Comparison of ENCODE assay signal across 1 cellular context in genomic region chr16:50645858-50646257, GRCh38.
TF ChIP-seq lines count a peak whose summit lies in the region.

No MANE protein-coding gene starts in this region.

TF ChIP-seq in GM23338, 12 proteins besides CTCF, POLR2A, EP300 and RAD21 (continued from another document):
- TF ChIP-seq ZNF462 (CRISPR knock-in tag; IDR thresholded peaks at IDR 0.05): no peak
- TF ChIP-seq EZH2 (IDR thresholded peaks at IDR 0.05; ENCODE audit: low read depth, unreplicated experiment): no peak
- no peak for TF ChIP-seq ZNF114 (CRISPR knock-in tag; IDR thresholded peaks at IDR 0.05)
- no peak for TF ChIP-seq NANOG (IDR thresholded peaks at IDR 0.05; ENCODE audit: borderline replicate concordance)
- TF ChIP-seq STAT1 (IDR thresholded peaks at IDR 0.05; ENCODE audit: unreplicated experiment): no peak
- TF ChIP-seq CREB1 (CRISPR knock-in tag; IDR thresholded peaks at IDR 0.05; ENCODE audit: low read depth): no peak
- TF ChIP-seq, protein P1, sequence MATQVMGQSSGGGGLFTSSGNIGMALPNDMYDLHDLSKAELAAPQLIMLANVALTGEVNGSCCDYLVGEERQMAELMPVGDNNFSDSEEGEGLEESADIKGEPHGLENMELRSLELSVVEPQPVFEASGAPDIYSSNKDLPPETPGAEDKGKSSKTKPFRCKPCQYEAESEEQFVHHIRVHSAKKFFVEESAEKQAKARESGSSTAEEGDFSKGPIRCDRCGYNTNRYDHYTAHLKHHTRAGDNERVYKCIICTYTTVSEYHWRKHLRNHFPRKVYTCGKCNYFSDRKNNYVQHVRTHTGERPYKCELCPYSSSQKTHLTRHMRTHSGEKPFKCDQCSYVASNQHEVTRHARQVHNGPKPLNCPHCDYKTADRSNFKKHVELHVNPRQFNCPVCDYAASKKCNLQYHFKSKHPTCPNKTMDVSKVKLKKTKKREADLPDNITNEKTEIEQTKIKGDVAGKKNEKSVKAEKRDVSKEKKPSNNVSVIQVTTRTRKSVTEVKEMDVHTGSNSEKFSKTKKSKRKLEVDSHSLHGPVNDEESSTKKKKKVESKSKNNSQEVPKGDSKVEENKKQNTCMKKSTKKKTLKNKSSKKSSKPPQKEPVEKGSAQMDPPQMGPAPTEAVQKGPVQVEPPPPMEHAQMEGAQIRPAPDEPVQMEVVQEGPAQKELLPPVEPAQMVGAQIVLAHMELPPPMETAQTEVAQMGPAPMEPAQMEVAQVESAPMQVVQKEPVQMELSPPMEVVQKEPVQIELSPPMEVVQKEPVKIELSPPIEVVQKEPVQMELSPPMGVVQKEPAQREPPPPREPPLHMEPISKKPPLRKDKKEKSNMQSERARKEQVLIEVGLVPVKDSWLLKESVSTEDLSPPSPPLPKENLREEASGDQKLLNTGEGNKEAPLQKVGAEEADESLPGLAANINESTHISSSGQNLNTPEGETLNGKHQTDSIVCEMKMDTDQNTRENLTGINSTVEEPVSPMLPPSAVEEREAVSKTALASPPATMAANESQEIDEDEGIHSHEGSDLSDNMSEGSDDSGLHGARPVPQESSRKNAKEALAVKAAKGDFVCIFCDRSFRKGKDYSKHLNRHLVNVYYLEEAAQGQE (IDR thresholded peaks at IDR 0.05; ENCODE audit: unreplicated experiment): no peak
- no peak for TF ChIP-seq POLR2AphosphoS5 (IDR thresholded peaks at IDR 0.05; ENCODE audit: low read depth)
